Comparison of ENCODE assay signal across 14 cellular contexts in the genomic region with DNA sequence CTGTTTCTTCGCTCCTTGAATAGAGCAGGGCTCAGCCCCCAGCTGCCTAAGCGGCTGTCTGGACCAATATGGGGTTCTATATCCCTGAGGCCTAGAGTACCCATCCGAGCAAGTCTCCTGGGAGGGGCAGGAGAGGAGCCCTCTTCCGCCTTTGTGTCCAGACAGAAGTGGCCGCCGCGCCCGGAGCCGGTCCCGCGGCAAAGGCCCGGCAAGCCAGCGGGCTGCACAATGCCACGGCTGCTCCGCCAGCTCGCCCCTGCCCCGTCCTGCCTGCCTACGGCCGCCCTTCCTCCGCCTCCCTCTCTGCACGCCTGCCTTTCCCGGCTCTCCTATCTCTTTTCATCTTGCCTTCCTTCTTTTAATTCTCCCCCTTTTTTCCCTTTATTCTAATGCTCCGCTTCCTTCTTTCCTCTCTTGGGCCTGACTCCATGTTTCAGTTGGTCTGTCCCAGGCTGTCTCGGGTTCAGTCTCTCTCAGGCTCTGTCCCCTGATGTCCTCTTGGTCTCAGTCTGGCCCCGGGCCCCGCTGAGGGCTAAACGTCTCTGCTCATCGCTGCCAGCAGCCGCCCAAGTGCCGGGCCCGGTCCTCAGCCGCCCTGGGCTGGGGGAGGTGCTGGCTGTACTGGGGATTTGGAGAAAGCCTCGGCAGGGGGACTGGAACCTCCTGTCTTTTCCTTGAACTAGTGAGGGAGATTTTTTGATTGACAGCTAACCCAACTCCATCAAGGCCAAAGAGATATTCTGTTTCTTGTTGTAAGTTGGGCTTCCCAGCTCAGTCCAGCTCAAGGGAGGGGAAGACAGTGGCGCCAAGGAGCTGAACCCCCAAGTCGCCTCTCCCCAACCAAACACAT. TPM values are rescaled to one million over a fixed set of nuclear protein-coding genes. Genes with fewer than 3 reads are reported as not detected.
A peak's percentile ranks its signal among the peaks of the same experiment; 100 is the strongest.
DNase-seq lines count a peak whose midpoint lies in the region; ATAC-seq and TF ChIP-seq lines count a peak whose summit lies in the region.
"Had no signal": no experiment of that assay in that cellular context is flagged by ENCODE, and none has a peak within 500 bp of the region (broad histone marks: within the 10 kb centered on the region; RNA-seq: fewer than 3 reads in every experiment).

No MANE protein-coding gene starts in this region.

- H4K20me1 ChIP-seq in GM23248 (ENCODE audit: insufficient read depth): no peaks in the 10 kb centered on the region

- H3F3A ChIP-seq in GM23248 (ENCODE audit: insufficient read depth): no peaks in the 10 kb centered on the region

- TF ChIP-seq POLR2A in lower leg skin (IDR thresholded peaks at IDR 0.05) (no peak), spleen (IDR thresholded peaks at IDR 0.05) (no peak)

- H3K4me2 ChIP-seq in GM23248 (ENCODE audit: unreplicated experiment): no peak overlapping the region

- H3K4me3 Mint-ChIP-seq in osteocyte (ENCODE audit: unreplicated experiment): no peak overlapping the region

- peaks cover 58% of the 10 kb centered on the region for H3K4me1 ChIP-seq in adipocyte (ENCODE audit: control insufficient read depth, insufficient read depth, low read length)
- H3K4me1 ChIP-seq in spleen: peaks cover 19 to 58% (median 47%) of the 10 kb centered on the region in 6 donors
- peaks cover 3% of the 10 kb centered on the region; the same call in 1 of the 2 replicates for H3K4me1 ChIP-seq in GM23248 (ENCODE audit: insufficient read depth)

- H3K27ac Mint-ChIP-seq in osteocyte (ENCODE audit: unreplicated experiment): no peak overlapping the region

- H3K27ac ChIP-seq in spleen (no peak overlapping the region), GM23248 (no peak overlapping the region)
- H3K27ac ChIP-seq: PC-9 had no signal

- peaks cover 96% of the 10 kb centered on the region for H3K27me3 Mint-ChIP-seq in osteocyte (ENCODE audit: unreplicated experiment)

- H3K9me3 Mint-ChIP-seq in osteocyte (ENCODE audit: unreplicated experiment): no peaks in the 10 kb centered on the region

- H3K4me3 ChIP-seq in adipocyte (ENCODE audit: low read length) (peak overlapping the region; percentile 94), lower leg skin (ENCODE audit: low read depth, poor library complexity, severe bottlenecking) (peak overlapping the region; percentile 16), spleen (no peak overlapping the region), GM23248 (no peak overlapping the region)
- H3K4me3 ChIP-seq: PC-9 had no signal

- H3K9ac ChIP-seq in adipocyte (ENCODE audit: low read length) (peak overlapping the region; percentile 96), GM23248 (no peak overlapping the region)

- H3K36me3 ChIP-seq in adipocyte (ENCODE audit: control insufficient read depth, insufficient read depth, low read length, severe bottlenecking): peaks cover under 1% of the 10 kb centered on the region
- H3K36me3 ChIP-seq in spleen: no peaks in the 10 kb centered on the region
- no peaks in the 10 kb centered on the region for H3K36me3 ChIP-seq in GM23248 (ENCODE audit: low read depth)

- ATAC-seq in activated CD4-positive, CD25-positive, alpha-beta regulatory T cell treated with anti-CD3 and anti-CD28 coated beads, Interleukin-2, amount 50 U/mL, for 24 hours: no peak
- ATAC-seq: right cardiac atrium had no signal

- in situ Hi-C loops in GM23248 (cut with MboI): no loop called here

- H3K4me1 Mint-ChIP-seq in osteocyte (ENCODE audit: unreplicated experiment): peaks cover 34% of the 10 kb centered on the region

- no peaks in the 10 kb centered on the region for H3K9me2 ChIP-seq in GM23248 (ENCODE audit: insufficient read depth)

- H3K36me3 Mint-ChIP-seq in osteocyte (ENCODE audit: unreplicated experiment): peaks cover 2% of the 10 kb centered on the region

- peaks cover 9% of the 10 kb centered on the region; the same call in 1 of the 2 replicates for H3K79me2 ChIP-seq in GM23248 (ENCODE audit: insufficient read depth)

- H3K27me3 ChIP-seq in adipocyte (replicated peaks; ENCODE audit: control insufficient read depth, insufficient read depth, low read length) (no peaks in the 10 kb centered on the region), spleen (replicated peaks in 1 of 7) (peaks cover 24 to 100% (median 100%) of the 10 kb centered on the region in 7 donors), GM23248 (replicated peaks; ENCODE audit: insufficient read depth) (peaks cover 24% of the 10 kb centered on the region)

- intact Hi-C loops in lower leg skin (cut with DNase I; ENCODE audit: low total_unique reads) (no loop called here), spleen (cut with DNase I; ENCODE audit: low total_unique reads) (no loop called here)

- H2AFZ ChIP-seq in GM23248: no peak overlapping the region
- H2AFZ ChIP-seq: PC-9 had no signal

- 3% methylated on average over 34 to 35 of the region's 35 CpGs for WGBS in lower leg skin, 2 donors
- 6 to 9% (median 8%) methylated on average over 35 of the region's 35 CpGs for WGBS in spleen, 5 donors
- WGBS in GM23248 (ENCODE audit: low coverage in 1 of 2, low lambda C conversion rate in 2 of 2, missing lambda C conversion rate in 2 of 2), 2 experiments: 95 to 97% methylated on average over 32 to 35 of the region's 35 CpGs

- DNase-seq in NCI-H187 (lab: John Stamatoyannopoulos, UW) (peak; percentile 23 to 67), NCI-H187 treated with DMSO at 0.1 percent for 48 hours (lab: John Stamatoyannopoulos, UW) (no peak), adipocyte (ENCODE audit: low read depth) (no peak), lower leg skin (ENCODE audit: low spot score in 2 of 2) (no peak), spleen (peak; percentile 68), GM23248 (no peak), osteocyte (ENCODE audit: extremely low spot score, unreplicated experiment) (no peak)
- DNase-seq: Caco-2, HCEC 1CT, NCI-H226, PC-9, right cardiac atrium had no signal

- TF ChIP-seq CTCF in lower leg skin (IDR thresholded peaks at IDR 0.05): no peak
- TF ChIP-seq CTCF in spleen (IDR thresholded peaks at IDR 0.05 in 8 of 11, conservative IDR thresholded peaks at IDR 0.05 in 3 of 11): no peak
- TF ChIP-seq CTCF in osteocyte (IDR thresholded peaks at IDR 0.05): no peak

- H3K9me3 ChIP-seq in adipocyte (ENCODE audit: control insufficient read depth, low read length) (no peaks in the 10 kb centered on the region), spleen (no peaks in the 10 kb centered on the region), GM23248 (ENCODE audit: low read depth) (no peaks in the 10 kb centered on the region)
- H3K9me3 ChIP-seq: Caco-2 had no signal

RNA-seq across cellular contexts. Expression of a gene that starts 2.4 kb away (rescaled TPM):
- 10 to 100 TPM in 3 of 4 donors, 1 to 10 TPM in 1; 9.6 to 16.8 (median 11.7) TPM for total RNA-seq in lower leg skin
- total RNA-seq in spleen: not detected
- under 1 TPM in 1 of 3 donors, not detected in 2; 0.05 TPM for polyA plus RNA-seq in spleen
- total RNA-seq in GM23248 (2014; rRNA removed; shearing (Covaris generic)): 2.5 and 3.7 TPM in 2 replicates
- 5.5 and 6.0 TPM in 2 replicates for polyA plus RNA-seq in GM23248 (2016; fragmentation: Nextera tagmentation; extraction: Ambion mirVana)
- not detected in 2 replicates for total RNA-seq in osteocyte
- polyA plus RNA-seq: right cardiac atrium had no signal

RNA-seq across cellular contexts. Expression of a gene that starts 11.2 kb away (rescaled TPM):
- total RNA-seq in lower leg skin: 1 to 10 TPM; 1.0 to 2.2 (median 1.5) TPM
- total RNA-seq in spleen: not detected
- under 1 TPM in 2 of 3 donors, not detected in 1; 0.04 to 0.10 TPM for polyA plus RNA-seq in spleen
- 3.8 and 11.3 TPM in 2 replicates for total RNA-seq in GM23248 (2014; rRNA removed; shearing (Covaris generic))
- 16.7 and 20.8 TPM in 2 replicates for polyA plus RNA-seq in GM23248 (2016; fragmentation: Nextera tagmentation; extraction: Ambion mirVana)
- total RNA-seq in osteocyte: not detected in 2 replicates
- total RNA-seq: A172, right cardiac atrium had no signal
- polyA plus RNA-seq: right cardiac atrium had no signal

RNA-seq across cellular contexts. Expression of a gene that starts 12.6 kb away (rescaled TPM):
- total RNA-seq in lower leg skin (10 to 100 TPM; 14.2 to 35.9 (median 23.4) TPM), spleen (not detected), osteocyte (not detected in 2 replicates)
- polyA plus RNA-seq in spleen (not detected), GM23248 (2016; fragmentation: Nextera tagmentation; extraction: Ambion mirVana) (not detected in 2 replicates)
- total RNA-seq in GM23248 (2014; rRNA removed; shearing (Covaris generic)): not detected in 2 replicates
- total RNA-seq: right cardiac atrium had no signal
- polyA plus RNA-seq: right cardiac atrium had no signal

RNA-seq across cellular contexts. Expression of a gene that starts 22.8 kb away (rescaled TPM):
- total RNA-seq in lower leg skin (10 to 100 TPM in 2 of 4 donors, 1 to 10 TPM in 2; 4.9 to 14.9 (median 9.7) TPM), spleen (not detected), osteocyte (not detected in 2 replicates)
- polyA plus RNA-seq in spleen (not detected), GM23248 (2016; fragmentation: Nextera tagmentation; extraction: Ambion mirVana) (not detected in 2 replicates)
- total RNA-seq in GM23248 (2014; rRNA removed; shearing (Covaris generic)): not detected in 2 replicates
- total RNA-seq: right cardiac atrium had no signal
- polyA plus RNA-seq: right cardiac atrium had no signal

RNA-seq across cellular contexts. Expression of a gene that starts 24.6 kb away (rescaled TPM):
- 10 to 100 TPM in 1 of 4 donors, 1 to 10 TPM in 3; 4.9 to 10.7 (median 6.2) TPM for total RNA-seq in lower leg skin
- total RNA-seq in spleen: not detected
- polyA plus RNA-seq in spleen: not detected
- not detected in 2 replicates for total RNA-seq in GM23248 (2014; rRNA removed; shearing (Covaris generic))
- polyA plus RNA-seq in GM23248 (2016; fragmentation: Nextera tagmentation; extraction: Ambion mirVana): not detected in 2 replicates
- total RNA-seq in osteocyte: not detected in 2 replicates
- total RNA-seq: right cardiac atrium had no signal
- polyA plus RNA-seq: right cardiac atrium had no signal

Comparison
In these comparisons a context has a peak if more than half of its experiments do, and no peak if none do; other contexts are left out.
1. DNase-seq: peak in NCI-H187 (2 of 2) and spleen (single experiment); none in NCI-H187 treated with DMSO at 0.1 percent for 48 hours (single experiment), adipocyte (single experiment), lower leg skin (0 of 2), GM23248 (single experiment) and osteocyte (single experiment).
2. H3K4me3 ChIP-seq: peak in adipocyte (single experiment) and lower leg skin (single experiment); none in spleen (0 of 8) and GM23248 (single experiment).
3. RNA of a gene that starts 12.6 kb away (total RNA-seq): 14.2 to 35.9 TPM in lower leg skin; not detected in spleen, not detected in GM23248 and not detected in osteocyte; every median in the first group is over 10 times any median in the second.